Comparison of ENCODE assay signal across 8 cellular contexts in genomic region chr19:36008336-36008978, GRCh38. TPM values are rescaled to one million over a fixed set of nuclear protein-coding genes. Genes with fewer than 3 reads are reported as not detected.
DNase-seq lines count a peak whose midpoint lies in the region; FAIRE-seq and TF ChIP-seq lines count a peak whose summit lies in the region.

SYNE4 (minus strand) TSS chr19:36008813; CDS start chr19:36008681, 132 bp downstream.

- H2AFZ ChIP-seq in astrocyte (ENCODE audit: low read depth, low read length) = no peak within 1 kb of the TSS

- peak within 1 kb of the TSS; percentile 53 for H3K4me3 Mint-ChIP-seq in activated naive CD4-positive, alpha-beta T cell treated with anti-CD3 and anti-CD28 coated beads, Interleukin-2, amount 10 ng/mL, durations not matched to agents 7 days and 5 days
- H3K4me3 Mint-ChIP-seq in astrocyte (ENCODE audit: unreplicated experiment) = peak within 1 kb of the TSS; percentile 73

- no peak within 1 kb of the TSS for H3K27ac ChIP-seq in astrocyte (ENCODE audit: low read depth, low read length)
- H3K27ac ChIP-seq in layer of hippocampus (ENCODE audit: low read depth, low read length) = peak within 1 kb of the TSS; percentile 46
- H3K27ac ChIP-seq in tibial artery = peak within 1 kb of the TSS; percentile 76 to 78

- peak within 1 kb of the TSS; percentile 39 for H3K4me3 ChIP-seq in astrocyte (ENCODE audit: insufficient read depth, low read depth, low read length)
- H3K4me3 ChIP-seq in tibial artery = peak within 1 kb of the TSS; percentile 45 to 56

- H3K9me3 ChIP-seq in astrocyte (ENCODE audit: insufficient read depth, low read depth, low read length) (no peaks in the 10 kb centered on the region), tibial artery (no peaks in the 10 kb centered on the region)

- FAIRE-seq in astrocyte (lab: Jason Lieb, UNC) = no peak

- no peaks in the 10 kb centered on the region for H3K9me3 Mint-ChIP-seq in activated naive CD4-positive, alpha-beta T cell treated with anti-CD3 and anti-CD28 coated beads, Interleukin-2, amount 10 ng/mL, durations not matched to agents 7 days and 5 days
- H3K9me3 Mint-ChIP-seq in astrocyte (ENCODE audit: unreplicated experiment) = no peaks in the 10 kb centered on the region

- CTCF ChIA-PET in activated naive CD4-positive, alpha-beta T cell treated with anti-CD3 and anti-CD28 coated beads, Interleukin-2, amount 10 ng/mL, durations not matched to agents 7 days and 5 days (lab: Charles Lee) = interaction anchor here (0.8 kb wide), 1 partner anchor 14 kb away, joined by 3 read pairs; the partner anchor contains the start of gene SDHAF1

- TF ChIP-seq CTCF in astrocyte (IDR thresholded peaks at IDR 0.05; ENCODE audit: insufficient read depth, low read depth, low read length) (no peak), tibial artery (IDR thresholded peaks at IDR 0.05) (no peak)

- H3K27me3 ChIP-seq in astrocyte (ENCODE audit: insufficient read depth, low read length) (no peaks in the 10 kb centered on the region), layer of hippocampus (ENCODE audit: control insufficient read depth, insufficient read depth, low read length) (no peaks in the 10 kb centered on the region), tibial artery (no peaks in the 10 kb centered on the region)

- peaks cover 21% of the 10 kb centered on the region for H3K4me1 Mint-ChIP-seq in activated naive CD4-positive, alpha-beta T cell treated with anti-CD3 and anti-CD28 coated beads, Interleukin-2, amount 10 ng/mL, durations not matched to agents 7 days and 5 days
- H3K4me1 Mint-ChIP-seq in astrocyte (ENCODE audit: low read depth, unreplicated experiment) = no peaks in the 10 kb centered on the region

- intact Hi-C loops in tibial artery (cut with DNase I; ENCODE audit: low total_unique reads) = no loop called here

- peak within 1 kb of the TSS; percentile 75 for H3K27ac Mint-ChIP-seq in activated naive CD4-positive, alpha-beta T cell treated with anti-CD3 and anti-CD28 coated beads, Interleukin-2, amount 10 ng/mL, durations not matched to agents 7 days and 5 days
- peak within 1 kb of the TSS; percentile 47 for H3K27ac Mint-ChIP-seq in astrocyte (ENCODE audit: unreplicated experiment)

- peak within 1 kb of the TSS; percentile 59 for H3K9ac ChIP-seq in astrocyte (ENCODE audit: low read length)

- H3K27me3 Mint-ChIP-seq in activated naive CD4-positive, alpha-beta T cell treated with anti-CD3 and anti-CD28 coated beads, Interleukin-2, amount 10 ng/mL, durations not matched to agents 7 days and 5 days = no peaks in the 10 kb centered on the region
- peaks cover 8% of the 10 kb centered on the region for H3K27me3 Mint-ChIP-seq in astrocyte (ENCODE audit: low read depth, unreplicated experiment)

- no peaks in the 10 kb centered on the region for H4K20me1 ChIP-seq in astrocyte (ENCODE audit: insufficient read depth, low read length)

- peaks cover 5% of the 10 kb centered on the region for H3K79me2 ChIP-seq in astrocyte (ENCODE audit: insufficient read depth, low read length)

- H3K4me2 ChIP-seq in astrocyte (ENCODE audit: low read length) = peak within 1 kb of the TSS; percentile 86

- H3K4me1 ChIP-seq in astrocyte (ENCODE audit: insufficient read depth, low read length) = peaks cover 11% of the 10 kb centered on the region
- H3K4me1 ChIP-seq in tibial artery = peaks cover 0 to 28% (median 18%) of the 10 kb centered on the region in 4 donors

- H3K36me3 Mint-ChIP-seq in activated naive CD4-positive, alpha-beta T cell treated with anti-CD3 and anti-CD28 coated beads, Interleukin-2, amount 10 ng/mL, durations not matched to agents 7 days and 5 days = peaks cover 8% of the 10 kb centered on the region
- peaks cover 10% of the 10 kb centered on the region for H3K36me3 Mint-ChIP-seq in astrocyte (ENCODE audit: low read depth, unreplicated experiment)

- H3K36me3 ChIP-seq in astrocyte (ENCODE audit: insufficient read depth, low read length) (no peaks in the 10 kb centered on the region), tibial artery (peaks cover 0 to 7% (median 0%) of the 10 kb centered on the region in 3 donors)

- no peak for DNase-seq in activated naive CD4-positive, alpha-beta T cell treated with anti-CD3 and anti-CD28 coated beads, Interleukin-2, amount 10 ng/mL, durations not matched to agents 7 days and 5 days
- DNase-seq in activated naive CD4-positive, alpha-beta T cell (lab: John Stamatoyannopoulos, UW) = no peak
- DNase-seq in astrocyte (ENCODE audit: low read depth) (no peak), tibial artery (no peak), NCI-H1048 (lab: John Stamatoyannopoulos, UW) (no peak), SHP77 (lab: John Stamatoyannopoulos, UW) (no peak), kidney glomerular epithelial cell (lab: John Stamatoyannopoulos, UW) (no peak)

RNA-seq across cellular contexts. Expression of gene SYNE4, which starts in this region (rescaled TPM):
- total RNA-seq in astrocyte = 0.53 and 1.1 TPM in 2 replicates
